ENCODE assay signal across 24 cellular contexts in genomic region chr6:142507065-142507464, GRCh38.
"Had no signal": no experiment of that assay in that cellular context is flagged by ENCODE, and none has a peak within 500 bp of the region (broad histone marks: within the 10 kb centered on the region; RNA-seq: fewer than 3 reads in every experiment).

No MANE protein-coding gene starts in this region.

- FAIRE-seq: RCC 7860 had no signal

- ATAC-seq: activated CD8-positive, alpha-beta memory T cell treated with anti-CD3 and anti-CD28 coated beads, Interleukin-2, amount 10 ng/mL, durations not matched to agents 7 days and 5 days; PC-3; T-helper 17 cell had no signal

- H3K36me3 ChIP-seq: breast epithelium had no signal

- H3K27me3 ChIP-seq: breast epithelium had no signal

- H3K4me1 ChIP-seq: breast epithelium had no signal

- H3K27ac ChIP-seq: breast epithelium had no signal

- DNase-seq: activated B cell treated with CpG ODN at 0.5 μM for 24 hours; activated CD4-positive, alpha-beta T cell treated with anti-CD3 and anti-CD28 coated beads for 1 hour; activated CD4-positive, alpha-beta T cell treated with anti-CD3 and anti-CD28 coated beads, Interleukin-2, amount 10 ng/mL, durations not matched to agents 24 days and 14 days; activated CD4-positive, alpha-beta T cell treated with anti-CD3 and anti-CD28 coated beads, Interleukin-2, amount 50 U/mL, for 48 hours; activated CD8-positive, alpha-beta memory T cell treated with anti-CD3 and anti-CD28 coated beads, Interleukin-2, amount 10 ng/mL, durations not matched to agents 7 days and 5 days; activated effector memory CD4-positive, alpha-beta T cell treated with Interleukin-2 at 50 U/mL for 16 hours; activated naive CD4-positive, alpha-beta T cell; activated T-cell treated with anti-CD3 and anti-CD28 coated beads, Interleukin-2, amount 50 U/mL, for 24 hours; aorta; caudate nucleus; KG1; NCI-H1048; NCI-H146; NCI-H1930; NCI-H2171; NCI-H345; NCI-H510A; NCI-H526 treated with DMSO at 0.1 percent for 48 hours; PC-3; SHP77; T-helper 17 cell; T-helper 9 cell had no signal

- H3K4me3 ChIP-seq: breast epithelium had no signal
